Comparison of ENCODE assay signal across 8 cellular contexts in the genomic region with DNA sequence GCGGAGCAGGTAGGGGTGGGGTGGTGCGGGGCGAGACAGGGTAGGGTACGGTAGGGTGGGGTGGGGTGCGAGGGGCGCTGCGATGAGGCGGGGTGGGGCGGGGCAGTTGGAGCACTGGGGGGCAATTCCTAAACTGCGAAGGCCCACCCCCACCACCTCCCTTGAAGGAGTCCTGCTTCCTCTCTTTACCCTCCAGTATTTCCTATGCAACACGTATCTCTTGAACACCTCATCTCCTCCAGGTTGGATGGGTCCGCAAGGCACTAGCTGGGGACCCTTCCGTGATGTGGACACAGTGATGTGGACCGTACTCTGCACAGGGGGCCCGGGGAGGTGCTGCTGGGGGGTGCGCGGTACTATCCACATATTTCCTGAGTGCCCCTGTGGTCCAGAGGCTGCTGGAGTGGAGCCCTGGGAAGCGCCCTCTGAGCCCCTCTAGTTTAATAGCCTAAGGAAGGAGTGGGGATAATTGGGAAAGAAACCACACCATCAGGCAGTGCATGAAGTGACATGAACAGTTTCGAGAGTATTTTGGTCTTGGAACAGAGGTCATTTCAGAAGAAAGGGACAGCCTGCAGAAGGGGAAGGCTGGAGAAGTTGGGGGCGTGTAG. TPM values are rescaled to one million over a fixed set of nuclear protein-coding genes. Genes with fewer than 3 reads are reported as not detected.
DNase-seq lines count a peak whose midpoint lies in the region; ATAC-seq and TF ChIP-seq lines count a peak whose summit lies in the region.

No MANE protein-coding gene starts in this region.

- peaks cover 10% of the 10 kb centered on the region for H3K4me1 Mint-ChIP-seq in WTC11

- no peak for TF ChIP-seq EP300 in gastroesophageal sphincter (IDR thresholded peaks at IDR 0.05)

- DNase-seq in HCT116 (ENCODE audit: low read depth, low spot score): no peak
- DNase-seq in WTC11 (ENCODE audit: low spot score): no peak
- DNase-seq in gastrocnemius medialis: no peak
- no peak for DNase-seq in A172 (ENCODE audit: low spot score)
- no peak for DNase-seq in AG08396 (ENCODE audit: low spot score)
- no peak for DNase-seq in KBM-7

- H3K4me3 ChIP-seq in HCT116 (replicated peaks in 1 of 2; ENCODE audit: low read depth in 1 of 2, low read length in 2 of 2) (peak overlapping the region; percentile 11; a peak in 1 of 4 replicates), gastroesophageal sphincter (peak overlapping the region; percentile 57 to 75), gastrocnemius medialis (peak overlapping the region in 3 of 4 donors; percentile 23 to 71 (median 54))

- H3K4me1 ChIP-seq in HCT116 (ENCODE audit: control insufficient read depth in 1 of 2, insufficient read depth in 2 of 2, low read length in 2 of 2) (peaks cover 3 to 18% of the 10 kb centered on the region in 2 experiments; a peak in 3 of 4 replicates), gastroesophageal sphincter (peaks cover 0 to 31% (median 4%) of the 10 kb centered on the region in 3 donors), gastrocnemius medialis (peaks cover 17 to 20% of the 10 kb centered on the region in 2 donors)

- no peak overlapping the region for H3K27ac ChIP-seq in HCT116 (ENCODE audit: low read depth, low read length)
- H3K27ac ChIP-seq in gastroesophageal sphincter: peak overlapping the region in 3 of 4 donors; percentile 72 to 87 (median 82)
- peak overlapping the region; percentile 22 to 77 (median 58) for H3K27ac ChIP-seq in gastrocnemius medialis

- H3K79me2 ChIP-seq in HCT116 (ENCODE audit: insufficient read depth, low read length): no peaks in the 10 kb centered on the region

- H2AFZ ChIP-seq in HCT116 (ENCODE audit: low read depth, low read length, poor library complexity, severe bottlenecking): no peak overlapping the region

- TF ChIP-seq POLR2A in HCT116 (IDR thresholded peaks at IDR 0.05; ENCODE audit: borderline replicate concordance, extremely low read depth, insufficient read depth, insufficient read length) (no peak), gastroesophageal sphincter (IDR thresholded peaks at IDR 0.05) (no peak), gastrocnemius medialis (IDR thresholded peaks at IDR 0.05) (no peak)

- RAD21 ChIA-PET in HCT116 (lab: Charles Lee; ENCODE audit: low non-redundant PET in 1 of 2, low total read pairs in 2 of 2, uncharacterized antibody in 2 of 2, unreplicated experiment in 2 of 2): no interaction called here

- in situ Hi-C loops in gastrocnemius medialis (cut with MboI; ENCODE audit: low sequenced_read_pairs in 4 of 4): loop anchor here in 3 of 4 donors (5.0 to 25.0 kb wide), 5 partner anchors 123 to 233 kb away; no protein-coding TSS in a partner anchor
- in situ Hi-C loops in KBM-7 (cut with MboI; ENCODE audit: low pct_unique_long_range_greater_than_20kb, low sequenced_read_pairs): no loop called here

- peak overlapping the region; percentile 70 for H3K4me3 Mint-ChIP-seq in WTC11

- 22 to 43% methylated on average over 3 to 4 of the region's 20 CpGs for WGBS in gastroesophageal sphincter (ENCODE audit: low coverage in 1 of 2), 2 donors

- ATAC-seq in HCT116 (peak; percentile 16), WTC11 (peak; percentile 17), gastroesophageal sphincter (no peak), gastrocnemius medialis (no peak), GM19452 (IDR thresholded peaks at IDR 0.05; ENCODE audit: unreplicated experiment) (no peak)

- H4K20me1 ChIP-seq in HCT116 (ENCODE audit: insufficient read depth): no peaks in the 10 kb centered on the region

- no TSS peak for BruUV-seq in HCT116 (replicated peaks; lab: Mats Ljungman, UMichigan)

- no peaks in the 10 kb centered on the region for H3K9me3 ChIP-seq in HCT116 (ENCODE audit: control insufficient read depth in 1 of 2, insufficient read depth in 1 of 2, low read depth in 1 of 2, low read length in 2 of 2)
- no peaks in the 10 kb centered on the region for H3K9me3 ChIP-seq in gastroesophageal sphincter
- H3K9me3 ChIP-seq in gastrocnemius medialis: no peaks in the 10 kb centered on the region

- intact Hi-C loops in HCT116 (cut with micrococcal nuclease): loop anchor here (10.0 kb wide), 1 partner anchor 510 kb away; the partner anchor contains the start of gene GJB2
- intact Hi-C loops in gastrocnemius medialis (cut with DNase I; ENCODE audit: low total_unique reads): loop anchor here (2.0 to 10.0 kb wide), 7 partner anchors 140 to 750 kb away; partner anchors contain the start of genes IFT88, LATS2 and ZDHHC20

- H3K27me3 ChIP-seq in HCT116 (ENCODE audit: insufficient read depth, low read length): no peaks in the 10 kb centered on the region
- no peaks in the 10 kb centered on the region for H3K27me3 ChIP-seq in gastroesophageal sphincter
- H3K27me3 ChIP-seq in gastrocnemius medialis: no peaks in the 10 kb centered on the region

- POLR2A ChIA-PET in HCT116 (lab: Charles Lee) (interaction anchor here (0.6 to 0.9 kb wide), 2 partner anchors 18 to 37 kb away, joined by 3 to 5 read pairs; no protein-coding TSS in a partner anchor), WTC11 (lab: Charles Lee) (interaction anchor here (1.0 kb wide), 1 partner anchor 77 kb away, joined by 4 read pairs; no protein-coding TSS in a partner anchor)

- no peaks in the 10 kb centered on the region for H3K36me3 Mint-ChIP-seq in WTC11

- peak overlapping the region; percentile 64 for H3K4me2 ChIP-seq in HCT116 (ENCODE audit: low read length)

- no peak for TF ChIP-seq CTCF in HCT116 (IDR thresholded peaks at IDR 0.05 in 2 of 3, conservative IDR thresholded peaks at IDR 0.05 in 1 of 3; ENCODE audit: borderline replicate concordance in 1 of 3, insufficient read depth in 1 of 3, low read depth in 2 of 3, low read length in 2 of 3)
- TF ChIP-seq CTCF in WTC11 (IDR thresholded peaks at IDR 0.05): no peak
- no peak for TF ChIP-seq CTCF in gastroesophageal sphincter (IDR thresholded peaks at IDR 0.05)
- TF ChIP-seq CTCF in gastrocnemius medialis (IDR thresholded peaks at IDR 0.05 in 4 of 5, conservative IDR thresholded peaks at IDR 0.05 in 1 of 5): no peak

- peaks cover 47% of the 10 kb centered on the region for H3K27me3 Mint-ChIP-seq in WTC11 (ENCODE audit: low read depth)

- no peaks in the 10 kb centered on the region for H3K9me3 Mint-ChIP-seq in WTC11

- no peak overlapping the region for H3K9ac ChIP-seq in HCT116 (ENCODE audit: low read length)

- CTCF ChIA-PET in HCT116 (lab: Charles Lee): interaction anchor here (1.0 kb wide), 1 partner anchor 212 kb away, joined by 4 read pairs; no protein-coding TSS in a partner anchor
- CTCF ChIA-PET in WTC11 (lab: Charles Lee): interaction anchor here (0.9 to 2.5 kb wide), 8 partner anchors 10 to 238 kb away, joined by 3 to 16 read pairs (median 4); partner anchors contain the start of genes CRYL1 and EEF1AKMT1

- no peak overlapping the region for H3K27ac Mint-ChIP-seq in WTC11

- no peaks in the 10 kb centered on the region for H3K36me3 ChIP-seq in HCT116 (ENCODE audit: control insufficient read depth in 1 of 2, insufficient read depth in 2 of 2, low read length in 2 of 2)
- no peaks in the 10 kb centered on the region for H3K36me3 ChIP-seq in gastroesophageal sphincter
- no peaks in the 10 kb centered on the region for H3K36me3 ChIP-seq in gastrocnemius medialis

- TF ChIP-seq RAD21 in HCT116 (IDR thresholded peaks at IDR 0.05; ENCODE audit: low read depth): no peak

- H3K9me2 ChIP-seq in HCT116 (ENCODE audit: insufficient read depth): no peaks in the 10 kb centered on the region

TF ChIP-seq in HCT116, 20 proteins besides CTCF, POLR2A, EP300 and RAD21 (continues in another document):
- TF ChIP-seq CBX3 (IDR thresholded peaks at IDR 0.05; ENCODE audit: low read depth) (no peak), EZH2 (IDR thresholded peaks at IDR 0.05) (no peak), ZFX (IDR thresholded peaks at IDR 0.05) (no peak)
- TF ChIP-seq, protein P1, sequence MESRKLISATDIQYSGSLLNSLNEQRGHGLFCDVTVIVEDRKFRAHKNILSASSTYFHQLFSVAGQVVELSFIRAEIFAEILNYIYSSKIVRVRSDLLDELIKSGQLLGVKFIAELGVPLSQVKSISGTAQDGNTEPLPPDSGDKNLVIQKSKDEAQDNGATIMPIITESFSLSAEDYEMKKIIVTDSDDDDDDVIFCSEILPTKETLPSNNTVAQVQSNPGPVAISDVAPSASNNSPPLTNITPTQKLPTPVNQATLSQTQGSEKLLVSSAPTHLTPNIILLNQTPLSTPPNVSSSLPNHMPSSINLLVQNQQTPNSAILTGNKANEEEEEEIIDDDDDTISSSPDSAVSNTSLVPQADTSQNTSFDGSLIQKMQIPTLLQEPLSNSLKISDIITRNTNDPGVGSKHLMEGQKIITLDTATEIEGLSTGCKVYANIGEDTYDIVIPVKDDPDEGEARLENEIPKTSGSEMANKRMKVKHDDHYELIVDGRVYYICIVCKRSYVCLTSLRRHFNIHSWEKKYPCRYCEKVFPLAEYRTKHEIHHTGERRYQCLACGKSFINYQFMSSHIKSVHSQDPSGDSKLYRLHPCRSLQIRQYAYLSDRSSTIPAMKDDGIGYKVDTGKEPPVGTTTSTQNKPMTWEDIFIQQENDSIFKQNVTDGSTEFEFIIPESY (IDR thresholded peaks at IDR 0.05; ENCODE audit: extremely low read depth, insufficient replicate concordance, low read length): no peak

TF ChIP-seq in WTC11, 78 proteins besides CTCF, POLR2A, EP300 and RAD21 (continues in another document):
- TF ChIP-seq TP53 (CRISPR knock-in tag; IDR thresholded peaks at IDR 0.05): no peak

RNA-seq across cellular contexts. Expression of gene IL17D, which starts 1.1 kb away (rescaled TPM):
- total RNA-seq in HCT116 (2021; ENCODE audit: unreplicated experiment): 0.25 TPM
- polyA plus RNA-seq in HCT116 (2012): 1.4 and 1.9 TPM in 2 replicates
- total RNA-seq in WTC11 (2021): 0.59 to 0.64 TPM (median 0.60 TPM) in 3 replicates
- total RNA-seq in gastroesophageal sphincter: 1 to 10 TPM; 1.4 to 7.2 (median 4.2) TPM
- 10 to 100 TPM in 1 of 4 donors, 1 to 10 TPM in 3; 2.2 to 14.2 (median 3.0) TPM for total RNA-seq in gastrocnemius medialis
- 0.34 and 2.2 TPM in 2 replicates for total RNA-seq in A172 (2014; rRNA removed; shearing (Covaris generic))

Comparison
In these comparisons a context has a peak if more than half of its experiments do, and no peak if none do; other contexts are left out.
1. ATAC-seq: peak in HCT116 (single experiment) and WTC11 (single experiment); none in gastroesophageal sphincter (single experiment), gastrocnemius medialis (0 of 2) and GM19452 (single experiment).
2. H3K4me3 ChIP-seq: peak in every context shown above with its lines; median percentile 66 in gastroesophageal sphincter; 54 in gastrocnemius medialis; 11 in HCT116.